1 cellular context compared by ENCODE assay signal in genomic region chrX:1393871-1394615, GRCh38.
TF ChIP-seq lines count a peak whose summit lies in the region.

No MANE protein-coding gene starts in this region.

TF ChIP-seq in HEK293, 187 proteins besides CTCF, POLR2A, EP300 and RAD21 (continued from another document):
- TF ChIP-seq ZBTB26 (tag by site-specific recombination; optimal IDR thresholded peaks at IDR 0.05) = no peak
- TF ChIP-seq ZNF548 (tag by site-specific recombination; IDR thresholded peaks at IDR 0.05) = no peak
- TF ChIP-seq HOXD13 (CRISPR knock-in tag; IDR thresholded peaks at IDR 0.05; ENCODE audit: borderline replicate concordance) = no peak
- no peak for TF ChIP-seq ZSCAN18 (tag by site-specific recombination; IDR thresholded peaks at IDR 0.05)
- TF ChIP-seq PRDM6 (tag by site-specific recombination; IDR thresholded peaks at IDR 0.05) = no peak
- TF ChIP-seq ZNF580 (tag by site-specific recombination; IDR thresholded peaks at IDR 0.05) = no peak
- TF ChIP-seq ZNF837 (tag by site-specific recombination; IDR thresholded peaks at IDR 0.05) = no peak
- TF ChIP-seq PRDM4 (tag by site-specific recombination; IDR thresholded peaks at IDR 0.05) = no peak
- no peak for TF ChIP-seq MZF1 (tag by site-specific recombination; IDR thresholded peaks at IDR 0.05; ENCODE audit: borderline replicate concordance)
- no peak for TF ChIP-seq ZNF302 (tag by site-specific recombination; IDR thresholded peaks at IDR 0.05; ENCODE audit: low read depth)
- no peak for TF ChIP-seq ZNF391 (tag by site-specific recombination; IDR thresholded peaks at IDR 0.05; ENCODE audit: borderline replicate concordance, low read depth)
- no peak for TF ChIP-seq ZNF132 (tag by site-specific recombination; IDR thresholded peaks at IDR 0.05; ENCODE audit: borderline replicate concordance)
- no peak for TF ChIP-seq ZNF521 (tag by site-specific recombination; IDR thresholded peaks at IDR 0.05)
- TF ChIP-seq TCF7L2 (IDR thresholded peaks at IDR 0.05; ENCODE audit: borderline replicate concordance, low read depth, low read length) = no peak
- TF ChIP-seq ZNF777 (tag by site-specific recombination; IDR thresholded peaks at IDR 0.05; ENCODE audit: borderline replicate concordance) = no peak
- no peak for TF ChIP-seq ZNF140 (tag by site-specific recombination; IDR thresholded peaks at IDR 0.05)
